ENCODE assay signal across 17 cellular contexts in the genomic region with DNA sequence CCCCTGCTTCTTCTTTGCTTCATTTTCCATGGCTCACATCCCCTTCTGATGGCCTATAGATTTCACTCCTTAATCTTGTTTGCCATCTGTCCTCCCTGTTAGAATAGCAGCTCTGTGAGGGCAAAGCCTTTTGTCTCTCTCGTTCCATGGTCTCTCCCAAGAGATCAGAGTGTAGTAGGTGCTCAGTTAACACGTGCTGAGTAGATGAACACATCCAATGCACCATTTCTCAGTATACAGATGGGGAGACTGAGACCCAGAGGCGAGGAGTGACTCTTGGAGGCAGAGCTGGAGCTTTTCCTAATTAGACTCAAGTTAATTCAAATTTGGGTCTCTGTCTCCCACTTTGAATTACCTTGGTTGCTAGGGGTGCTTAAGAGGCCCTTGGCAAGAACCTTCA. TPM values are rescaled to one million over a fixed set of nuclear protein-coding genes. Genes with fewer than 3 reads are reported as not detected.
DNase-seq lines count a peak whose midpoint lies in the region; ATAC-seq and TF ChIP-seq lines count a peak whose summit lies in the region.
"Had no signal": no experiment of that assay in that cellular context is flagged by ENCODE, and none has a peak within 500 bp of the region (broad histone marks: within the 10 kb centered on the region; RNA-seq: fewer than 3 reads in every experiment).

No MANE protein-coding gene starts in this region.

- no peaks in the 10 kb centered on the region for H3F3A ChIP-seq in SU-DHL-6 (ENCODE audit: insufficient read depth)

- H3K27ac Mint-ChIP-seq in MCF 10A (ENCODE audit: low read depth, unreplicated experiment) (peak overlapping the region; percentile 96), Caco-2 (ENCODE audit: unreplicated experiment) (no peak overlapping the region)
- H3K27ac Mint-ChIP-seq: B cell, CD14-positive monocyte had no signal

- ATAC-seq in mucosa of descending colon (no peak), Right ventricle myocardium superior (ENCODE audit: poor library complexity) (no peak)
- ATAC-seq: Right ventricle myocardium inferior had no signal

- H3K9me3 ChIP-seq in breast epithelium (no peaks in the 10 kb centered on the region), SU-DHL-6 (ENCODE audit: insufficient read depth, low read length) (no peaks in the 10 kb centered on the region), mucosa of rectum (ENCODE audit: control insufficient read depth in 2 of 2, low read length in 2 of 2) (no peaks in the 10 kb centered on the region), Caco-2 (no peaks in the 10 kb centered on the region), mucosa of descending colon (no peaks in the 10 kb centered on the region)

- H3K36me3 ChIP-seq in breast epithelium (no peaks in the 10 kb centered on the region), SU-DHL-6 (ENCODE audit: low read length) (no peaks in the 10 kb centered on the region), mucosa of rectum (ENCODE audit: control insufficient read depth in 2 of 2, insufficient read depth in 2 of 2, low read length in 2 of 2) (peaks cover 0 to 3% of the 10 kb centered on the region in 2 donors), Caco-2 (ENCODE audit: control insufficient read depth, insufficient read depth, low read length) (no peaks in the 10 kb centered on the region), mucosa of descending colon (ENCODE audit: low read depth) (no peaks in the 10 kb centered on the region)

- H3K9ac ChIP-seq in SU-DHL-6 (ENCODE audit: low read length) = no peak overlapping the region
- H3K9ac ChIP-seq in mucosa of rectum (ENCODE audit: low read depth in 1 of 2, low read length in 2 of 2) = no peak overlapping the region

- H3K4me1 ChIP-seq in breast epithelium = peaks cover 0 to 4% of the 10 kb centered on the region in 2 donors
- peaks cover 19 to 28% of the 10 kb centered on the region in 2 donors for H3K4me1 ChIP-seq in mucosa of rectum (ENCODE audit: control insufficient read depth in 2 of 2, insufficient read depth in 2 of 2, low read length in 2 of 2)
- peaks cover 7% of the 10 kb centered on the region; the same call in 1 of the 2 replicates for H3K4me1 ChIP-seq in Caco-2
- peaks cover 13% of the 10 kb centered on the region for H3K4me1 ChIP-seq in mucosa of descending colon (ENCODE audit: low read depth)

- H4K20me1 ChIP-seq in SU-DHL-6 (ENCODE audit: low read depth, low read length) = no peaks in the 10 kb centered on the region

- BruUV-seq in MCF 10A (replicated peaks; lab: Mats Ljungman, UMichigan) (no TSS peak), Caco-2 (replicated peaks; lab: Mats Ljungman, UMichigan) (no TSS peak)

- H2AFZ ChIP-seq in SU-DHL-6 (ENCODE audit: low read depth, low read length, severe bottlenecking) = no peak overlapping the region

- H3K27me3 Mint-ChIP-seq in MCF 10A (ENCODE audit: insufficient read depth, unreplicated experiment) = no peaks in the 10 kb centered on the region
- H3K27me3 Mint-ChIP-seq in Caco-2 (ENCODE audit: insufficient read depth, unreplicated experiment) = peaks cover 3% of the 10 kb centered on the region

- H3K79me2 ChIP-seq in SU-DHL-6 (ENCODE audit: insufficient read depth, low read length) = no peaks in the 10 kb centered on the region

- no peaks in the 10 kb centered on the region for H3K9me2 ChIP-seq in SU-DHL-6 (replicated peaks; ENCODE audit: insufficient read depth, low read length)

- POLR2A ChIA-PET in MCF 10A (lab: Yijun Ruan, JAX) = no interaction called here
- POLR2A ChIA-PET in Caco-2 (lab: Charles Lee) = no interaction called here

- TF ChIP-seq POLR2A in breast epithelium (IDR thresholded peaks at IDR 0.05) = no peak

- H3K4me2 ChIP-seq in SU-DHL-6 (ENCODE audit: low read depth, low read length, poor library complexity, severe bottlenecking) = no peak overlapping the region

- H3K4me1 Mint-ChIP-seq in MCF 10A (ENCODE audit: insufficient read depth, unreplicated experiment) = peaks cover 53% of the 10 kb centered on the region
- peaks cover 6% of the 10 kb centered on the region for H3K4me1 Mint-ChIP-seq in Caco-2 (ENCODE audit: low read depth, unreplicated experiment)
- H3K4me1 Mint-ChIP-seq: B cell had no signal

- no peak overlapping the region for H3K4me3 ChIP-seq in breast epithelium
- no peak overlapping the region for H3K4me3 ChIP-seq in SU-DHL-6 (ENCODE audit: insufficient read depth, low read length, poor library complexity, severe bottlenecking)
- H3K4me3 ChIP-seq in mucosa of rectum (ENCODE audit: low read length in 2 of 2) = no peak overlapping the region
- no peak overlapping the region for H3K4me3 ChIP-seq in Caco-2 (ENCODE audit: low read depth, low read length)
- no peak overlapping the region for H3K4me3 ChIP-seq in mucosa of descending colon

- intact Hi-C loops in MCF 10A (cut with micrococcal nuclease) (no loop called here), breast epithelium (cut with DNase I; ENCODE audit: low total_unique reads) (no loop called here), Caco-2 (cut with micrococcal nuclease; ENCODE audit: unreplicated experiment) (no loop called here), mucosa of descending colon (cut with DNase I, micrococcal nuclease) (no loop called here), Right ventricle myocardium superior (cut with DNase I) (no loop called here)

- DNase-seq in MCF 10A (ENCODE audit: unreplicated experiment) (no peak), breast epithelium (ENCODE audit: low spot score in 2 of 2) (no peak), Ammon's horn (ENCODE audit: low spot score) (no peak), Caco-2 (no peak), mucosa of descending colon (no peak), Right ventricle myocardium superior (no peak)
- DNase-seq: KG1, NCI-H1105 treated with DMSO at 0.1 percent for 48 hours, NCI-H2081, NCI-H2171, NCI-H524 treated with DMSO at 0.1 percent for 48 hours had no signal

- no peak overlapping the region for H3K27ac ChIP-seq in breast epithelium
- no peak overlapping the region for H3K27ac ChIP-seq in SU-DHL-6 (ENCODE audit: low read depth, low read length)
- H3K27ac ChIP-seq in mucosa of rectum (ENCODE audit: low read depth in 2 of 2, low read length in 2 of 2) = peak overlapping the region; percentile 65 to 78
- H3K27ac ChIP-seq: 22Rv1 had no signal

- CTCF ChIA-PET in MCF 10A (lab: Yijun Ruan, JAX) (interaction anchor here (0.8 to 1.2 kb wide), 3 partner anchors 11 to 101 kb away, joined by 3 to 5 read pairs (median 4); no protein-coding TSS in a partner anchor), Caco-2 (lab: Charles Lee) (interaction anchor here (0.6 kb wide), 1 partner anchor 43 kb away, joined by 5 read pairs; no protein-coding TSS in a partner anchor)

- TF ChIP-seq CTCF in MCF 10A (IDR thresholded peaks at IDR 0.05; ENCODE audit: unreplicated experiment) (no peak), breast epithelium (IDR thresholded peaks at IDR 0.05) (no peak), SU-DHL-6 (IDR thresholded peaks at IDR 0.05; ENCODE audit: insufficient read depth, low read length, poor library complexity, severe bottlenecking) (peak; percentile 1), Caco-2 (IDR thresholded peaks at IDR 0.05; ENCODE audit: insufficient read depth in 1 of 2, low read depth in 1 of 2, low read length in 1 of 2, severe bottlenecking in 1 of 2, unreplicated experiment in 1 of 2) (no peak), mucosa of descending colon (IDR thresholded peaks at IDR 0.05) (no peak)

- H3K27me3 ChIP-seq in breast epithelium (no peaks in the 10 kb centered on the region), SU-DHL-6 (ENCODE audit: low read length) (no peaks in the 10 kb centered on the region), mucosa of rectum (ENCODE audit: control insufficient read depth in 2 of 2, insufficient read depth in 2 of 2, low read length in 2 of 2) (peaks cover 0 to 4% of the 10 kb centered on the region in 2 donors), Caco-2 (replicated peaks; ENCODE audit: control insufficient read depth, insufficient read depth, low read length) (no peaks in the 10 kb centered on the region)

- no peaks in the 10 kb centered on the region for H3K9me3 Mint-ChIP-seq in MCF 10A (ENCODE audit: unreplicated experiment)
- H3K9me3 Mint-ChIP-seq in Caco-2 (ENCODE audit: unreplicated experiment) = no peaks in the 10 kb centered on the region

- H3K36me3 Mint-ChIP-seq in MCF 10A (ENCODE audit: insufficient read depth, unreplicated experiment) (no peaks in the 10 kb centered on the region), Caco-2 (ENCODE audit: insufficient read depth, unreplicated experiment) (no peaks in the 10 kb centered on the region)

- no peak overlapping the region for H3K4me3 Mint-ChIP-seq in MCF 10A (ENCODE audit: unreplicated experiment)
- H3K4me3 Mint-ChIP-seq in Caco-2 (ENCODE audit: unreplicated experiment) = no peak overlapping the region
- H3K4me3 Mint-ChIP-seq: B cell, CD14-positive monocyte had no signal

RNA-seq across cellular contexts. Expression of a gene that starts 4.2 kb away (rescaled TPM):
- total RNA-seq in MCF 10A (2022) (16.7 and 20.3 TPM in 2 replicates), breast epithelium (1 to 10 TPM in 2 of 3 donors, under 1 TPM in 1; 0.96 to 2.6 (median 2.0) TPM), Caco-2 (2022) (3.4 and 5.4 TPM in 2 replicates), mucosa of descending colon (10 to 100 TPM; 27.7 to 82.6 (median 37.7) TPM), Right ventricle myocardium superior (0.73 TPM)
- total RNA-seq: B cell had no signal

Comparison
In these comparisons a context has a peak if more than half of its experiments do, and no peak if none do; other contexts are left out.
1. H3K27ac ChIP-seq: peak in mucosa of rectum (2 of 2); none in breast epithelium (0 of 2) and SU-DHL-6 (single experiment).